ENCODE assay signal across 22 cellular contexts in the genomic region with DNA sequence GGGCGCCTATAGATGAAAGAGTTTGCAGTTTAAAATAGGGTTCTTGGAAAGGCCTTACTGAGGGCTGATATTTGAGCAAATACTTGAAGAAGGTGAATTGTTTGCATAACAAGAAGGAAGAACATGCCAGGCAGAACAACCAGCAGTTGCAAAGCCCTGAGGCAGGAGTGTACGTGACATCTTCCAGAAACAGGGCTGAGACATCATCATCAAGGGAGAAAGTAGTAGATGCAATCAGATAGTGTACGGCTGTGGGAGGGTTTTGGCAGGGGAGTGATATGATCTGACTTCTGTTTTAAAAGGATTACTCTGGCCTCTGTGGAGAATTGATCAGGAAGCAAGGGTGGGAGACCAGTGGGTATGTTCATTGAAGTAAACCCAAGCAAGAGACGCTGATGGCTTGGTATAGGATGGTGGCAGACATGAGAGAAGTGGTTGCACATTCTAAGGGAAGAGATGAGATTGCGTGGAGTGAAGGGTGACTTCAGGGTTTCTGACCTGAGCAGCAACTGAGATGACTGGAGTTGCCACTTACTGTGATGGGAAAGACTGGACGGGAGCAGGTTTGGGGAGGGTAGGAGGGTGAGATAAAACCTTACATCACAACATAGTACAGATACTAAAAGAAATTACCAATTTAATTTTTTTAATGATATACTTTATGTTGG. TPM values are rescaled to one million over a fixed set of nuclear protein-coding genes. Genes with fewer than 3 reads are reported as not detected.
A peak's percentile ranks its signal among the peaks of the same experiment; 100 is the strongest.
DNase-seq lines count a peak whose midpoint lies in the region; ATAC-seq, FAIRE-seq and TF ChIP-seq lines count a peak whose summit lies in the region.
"Had no signal": no experiment of that assay in that cellular context is flagged by ENCODE, and none has a peak within 500 bp of the region (broad histone marks: within the 10 kb centered on the region; RNA-seq: fewer than 3 reads in every experiment).

No MANE protein-coding gene starts in this region.

- H3K27me3 ChIP-seq in K562 (ENCODE audit: control insufficient read depth in 2 of 2, insufficient read depth in 2 of 2, low read length in 2 of 2) (no peaks in the 10 kb centered on the region), liver (ENCODE audit: control insufficient read depth in 4 of 4, insufficient read depth in 4 of 4, low read length in 3 of 4) (no peaks in the 10 kb centered on the region), dorsolateral prefrontal cortex (no peaks in the 10 kb centered on the region)
- H3K27me3 ChIP-seq: pancreas, suprapubic skin had no signal

- H3K27ac ChIP-seq in A549 (peak overlapping the region; percentile 67 to 76), HEK293 (ENCODE audit: extremely low read depth, low read depth, low read length) (no peak overlapping the region), K562 (ENCODE audit: extremely low read depth, low read depth, low read length) (no peak overlapping the region), liver (ENCODE audit: low read depth in 1 of 2, low read length in 2 of 2) (peak overlapping the region; percentile 43 to 45), dorsolateral prefrontal cortex (peak overlapping the region in 1 of 59 donors; percentile 13)
- H3K27ac ChIP-seq: pancreas, skin epidermis, suprapubic skin had no signal

- 22% methylated on average over 6 of the region's 6 CpGs for WGBS in A549 (ENCODE audit: missing lambda C conversion rate)
- WGBS in K562 (ENCODE audit: insufficient coverage, low coverage, missing lambda C conversion rate): 60% methylated on average over 6 of the region's 6 CpGs
- WGBS in liver: 84% methylated on average over 6 of the region's 6 CpGs

- DNase-seq in A549 (ENCODE audit: low read depth in 1 of 2, low spot score in 1 of 2) (peak in 1 of 2 experiments; percentile 80), K562 (ENCODE audit: extremely low read depth in 1 of 4, low spot score in 3 of 4) (no peak), dorsolateral prefrontal cortex (no peak), nucleus accumbens (lab: John Stamatoyannopoulos, UW) (no peak), iPS-NIHi11 (ENCODE audit: low spot score) (no peak)
- DNase-seq: activated CD4-positive, alpha-beta T cell treated with anti-CD3 and anti-CD28 coated beads, Interleukin-2, amount 50 U/mL, for 48 hours; activated T-cell treated with anti-CD3 and anti-CD28 coated beads, Interleukin-2, amount 50 U/mL, for 24 hours; effector CD8-positive, alpha-beta T cell; GF-D8; left colon; NCI-H187 treated with DMSO at 0.1 percent for 48 hours; NCI-H510A; pancreas; SIG-M5; stimulated activated CD4-positive, alpha-beta T cell treated with anti-CD3 and anti-CD28 coated beads, Interleukin-4, amount 100 ng/mL, for 4 hours; stimulated activated CD8-positive, alpha-beta memory T cell treated with anti-CD3 and anti-CD28 coated beads, Interleukin-4, amount 100 ng/mL, for 48 hours had no signal

- no peak overlapping the region for H3K4me3 ChIP-seq in A549
- H3K4me3 ChIP-seq in HEK293 (ENCODE audit: low read depth, low read length): no peak overlapping the region
- H3K4me3 ChIP-seq in K562: no peak overlapping the region
- H3K4me3 ChIP-seq in liver (ENCODE audit: low read depth in 1 of 3, low read length in 3 of 3): no peak overlapping the region
- no peak overlapping the region for H3K4me3 ChIP-seq in dorsolateral prefrontal cortex
- H3K4me3 ChIP-seq: pancreas, skin epidermis, suprapubic skin had no signal

- POLR2A ChIA-PET in A549 (lab: Yijun Ruan, JAX) (interaction anchor here (0.6 kb wide), 1 partner anchor 179 kb away, joined by 4 read pairs; no protein-coding TSS in a partner anchor), HEK293 (lab: Yijun Ruan, JAX) (interaction anchor here (0.7 kb wide), 1 partner anchor 28 kb away, joined by 3 read pairs; a partner anchor contains a TSS), K562 (lab: Yijun Ruan, JAX) (interaction anchor here (0.7 kb wide), 1 partner anchor 30 kb away, joined by 3 read pairs; no protein-coding TSS in a partner anchor)

- BruUV-seq in K562 (replicated peaks; lab: Mats Ljungman, UMichigan): no TSS peak

- H3K4me1 ChIP-seq in A549 (peaks cover 34% of the 10 kb centered on the region), HEK293 (ENCODE audit: control insufficient read depth, insufficient read depth, low read length) (peaks cover 7% of the 10 kb centered on the region), K562 (replicated peaks in 1 of 2; ENCODE audit: control insufficient read depth in 2 of 2, insufficient read depth in 2 of 2, low read length in 2 of 2) (0 out of 5 replicates have a peak, but pooled peaks cover 0 to 7% of the 10 kb centered on the region in 2 experiments), liver (ENCODE audit: control insufficient read depth in 4 of 4, insufficient read depth in 4 of 4, low read length in 3 of 4) (peaks cover 8 to 34% (median 21%) of the 10 kb centered on the region in 4 donors)
- H3K4me1 ChIP-seq: pancreas had no signal

- no peak overlapping the region for H3K9ac ChIP-seq in K562 (ENCODE audit: insufficient read depth in 1 of 2, low read depth in 2 of 2, low read length in 2 of 2)
- no peak overlapping the region for H3K9ac ChIP-seq in liver (ENCODE audit: low read depth in 1 of 2, low read length in 2 of 2)

- ATAC-seq in A549: peak; percentile 85; a peak in 5 of 6 replicates
- no peak; the same call in 2 of the 3 replicates for ATAC-seq in K562
- ATAC-seq in HG03045 (IDR thresholded peaks at IDR 0.05; ENCODE audit: unreplicated experiment): no peak
- ATAC-seq: left colon had no signal

- TF ChIP-seq CTCF in A549 (IDR thresholded peaks at IDR 0.05) (no peak), HEK293 (tag by site-specific recombination; IDR thresholded peaks at IDR 0.05) (no peak), K562 (IDR thresholded peaks at IDR 0.05 in 2 of 3, conservative IDR thresholded peaks at IDR 0.05 in 1 of 3; ENCODE audit: insufficient read depth in 2 of 3, low read depth in 1 of 3, low read length in 3 of 3) (no peak), liver (IDR thresholded peaks at IDR 0.05; ENCODE audit: low read depth, low read length, missing input control) (no peak), dorsolateral prefrontal cortex (IDR thresholded peaks at IDR 0.05 in 54 of 56, conservative IDR thresholded peaks at IDR 0.05 in 2 of 56; ENCODE audit: low read depth in 1 of 56, partially characterized antibody in 56 of 56) (no peak)

- H3K9me3 ChIP-seq in A549 (no peaks in the 10 kb centered on the region), HEK293 (ENCODE audit: control insufficient read depth, insufficient read depth, low read depth, low read length) (no peaks in the 10 kb centered on the region), K562 (replicated peaks; ENCODE audit: control insufficient read depth, insufficient read depth, low read depth, low read length) (no peaks in the 10 kb centered on the region), liver (ENCODE audit: control insufficient read depth in 4 of 4, low read length in 3 of 4) (no peaks in the 10 kb centered on the region)
- H3K9me3 ChIP-seq: pancreas, suprapubic skin had no signal

- no peak overlapping the region for H2AFZ ChIP-seq in K562 (ENCODE audit: low read depth, low read length)

- no peaks in the 10 kb centered on the region for H3K9me1 ChIP-seq in K562 (ENCODE audit: control insufficient read depth, insufficient read depth, low read length)

- H4K20me1 ChIP-seq in K562 (replicated peaks; ENCODE audit: control insufficient read depth, insufficient read depth, low read length): 0 out of 2 replicates have a peak, but pooled peaks cover 2% of the 10 kb centered on the region

- FAIRE-seq in A549 (lab: Jason Lieb, UNC): no peak
- no peak for FAIRE-seq in K562 (lab: Jason Lieb, UNC)
- FAIRE-seq: GM12892, pancreas had no signal

- in situ Hi-C loops in K562 (cut with MboI): no loop called here

- CTCF ChIA-PET in A549 (lab: Yijun Ruan, JAX) (interaction anchor here (1.5 kb wide), 1 partner anchor 197 kb away, joined by 4 read pairs; no protein-coding TSS in a partner anchor), HEK293 (lab: Yijun Ruan, JAX) (no interaction called here), K562 (lab: Yijun Ruan, JAX; ENCODE audit: low intra/inter-chr PET ratio) (no interaction called here)

- intact Hi-C loops in K562 (cut with micrococcal nuclease): no loop called here
- intact Hi-C loops in dorsolateral prefrontal cortex (cut with DNase I): no loop called here

- H3K79me2 ChIP-seq in K562 (ENCODE audit: control insufficient read depth, insufficient read depth, low read length): no peaks in the 10 kb centered on the region

- no peak for TF ChIP-seq RAD21 in A549 (conservative IDR thresholded peaks at IDR 0.05 in 1 of 2, IDR thresholded peaks at IDR 0.05 in 1 of 2)
- no peak for TF ChIP-seq RAD21 in K562 (CRISPR knock-in tag; conservative IDR thresholded peaks at IDR 0.05 in 1 of 2, IDR thresholded peaks at IDR 0.05 in 1 of 2)
- TF ChIP-seq RAD21 in liver (IDR thresholded peaks at IDR 0.05): no peak

- 0 out of 5 replicates have a peak, but pooled peaks have one; percentile 23 to 29 for TF ChIP-seq EP300 in A549 (IDR thresholded peaks at IDR 0.05)
- no peak for TF ChIP-seq EP300 in K562 (IDR thresholded peaks at IDR 0.05; ENCODE audit: low read length)

- H3K4me2 ChIP-seq in A549: peak overlapping the region; percentile 77
- no peak overlapping the region for H3K4me2 ChIP-seq in K562 (ENCODE audit: insufficient read depth, low read length)

- H3K36me3 ChIP-seq in HEK293 (ENCODE audit: control insufficient read depth in 2 of 2, insufficient read depth in 1 of 2, low read length in 2 of 2): peaks cover 35 to 55% of the 10 kb centered on the region in 2 experiments
- peaks cover 50% of the 10 kb centered on the region for H3K36me3 ChIP-seq in K562 (ENCODE audit: control insufficient read depth, insufficient read depth, low read length)
- peaks cover 4 to 27% (median 17%) of the 10 kb centered on the region in 4 donors for H3K36me3 ChIP-seq in liver (ENCODE audit: control insufficient read depth in 4 of 4, insufficient read depth in 3 of 4, low read depth in 1 of 4, low read length in 3 of 4)

- TF ChIP-seq POLR2A in A549 (IDR thresholded peaks at IDR 0.05; ENCODE audit: low read length): no peak
- TF ChIP-seq POLR2A in K562 (conservative IDR thresholded peaks at IDR 0.05): peak; percentile 47

RNA-seq across cellular contexts. Expression of a gene that starts 28.8 kb away (rescaled TPM):
- polyA plus RNA-seq in A549 (2011; rRNA removed): 20.4 and 24.6 TPM in 2 replicates
- polyA plus RNA-seq in A549 (2012; cell fraction: cytosol; rRNA removed): 11.6 and 11.8 TPM in 2 replicates
- 10.7 and 11.2 TPM in 2 replicates for polyA plus RNA-seq in A549 (2012; cell fraction: nucleus; rRNA removed)
- polyA plus RNA-seq in A549 (2017; fragmentation: RNase III; extraction: RNeasy Plus Mini Kit Qiagen cat#74134 plus additional on column Dnase treatment): 16.1 to 19.7 TPM (median 16.1 TPM) in 3 replicates
- 17.0 and 17.1 TPM in 2 replicates for polyA minus RNA-seq in A549 (2011; rRNA and poly(A)+ RNA removed)
- 41.8 and 105 TPM in 2 replicates for total RNA-seq in K562 (2011; cell fraction: chromatin; rRNA removed; ENCODE audit: low replicate concordance)
- total RNA-seq in K562 (2011; cell fraction: nucleolus; rRNA removed): 33.6 and 35.4 TPM in 2 replicates
- total RNA-seq in K562 (2011; cell fraction: nucleoplasm; rRNA removed): 32.4 and 48.0 TPM in 2 replicates
- total RNA-seq in K562 (2014; rRNA removed): 52.8 and 129 TPM in 2 replicates
- 52.2 and 55.1 TPM in 2 replicates for total RNA-seq in K562 (2014; rRNA removed; fragmentation: Illumina TruSeq; extraction: Trizol)
- total RNA-seq in K562 (2015; rRNA removed; fragmentation: Illumina TruSeq; extraction: Trizol): 56.1 and 65.9 TPM in 2 replicates
- 48.6 TPM in 2 replicates for total RNA-seq in K562 (2021)
- polyA plus RNA-seq in K562 (2011; rRNA removed): 24.9 and 25.8 TPM in 2 replicates
- 30.6 and 33.9 TPM in 2 replicates for polyA plus RNA-seq in K562 (2011; cell fraction: cytosol; rRNA removed)
- polyA plus RNA-seq in K562 (2011; cell fraction: nucleus; rRNA removed): 80.1 and 82.5 TPM in 2 replicates
- polyA plus RNA-seq in K562 (2012): 36.3 and 43.3 TPM in 2 replicates
- 66.3 and 73.1 TPM in 2 replicates for polyA plus RNA-seq in K562 (2014; fragmentation: Illumina TruSeq; extraction: Trizol)
- polyA plus RNA-seq in K562 (2014; fragmentation: Nextera tagmentation; extraction: Ambion mirVana): 100 to 1,000 TPM in 1 of 2 experiments, 10 to 100 TPM in 1; 51.7 to 101 TPM
- polyA plus RNA-seq in K562 (2014; rRNA removed): 43.6 and 46.2 TPM in 2 replicates
- polyA minus RNA-seq in K562 (2011; rRNA and poly(A)+ RNA removed): 32.5 and 38.9 TPM in 2 replicates
- 12.7 and 25.0 TPM in 2 replicates for polyA minus RNA-seq in K562 (2011; cell fraction: cytosol; rRNA and poly(A)+ RNA removed)
- polyA minus RNA-seq in K562 (2011; cell fraction: nucleus; rRNA and poly(A)+ RNA removed): 36.8 and 46.4 TPM in 2 replicates
- 1 to 10 TPM; 7.3 to 10.0 TPM for total RNA-seq in liver
- 1 to 10 TPM; 4.8 to 5.9 TPM for polyA plus RNA-seq in liver
- total RNA-seq in dorsolateral prefrontal cortex: 10 to 100 TPM in 87 of 120 experiments, 1 to 10 TPM in 33; 5.9 to 18.7 (median 11.8) TPM

RNA-seq across cellular contexts. Expression of a gene that starts 28.8 kb away (rescaled TPM):
- polyA plus RNA-seq in A549 (2011; rRNA removed) (0.12 TPM in 1 of 2 replicates, not detected in the other), A549 (2017; fragmentation: RNase III; extraction: RNeasy Plus Mini Kit Qiagen cat#74134 plus additional on column Dnase treatment) (0.09 to 0.16 TPM in 2 of 3 replicates, not detected in the other), K562 (2011; rRNA removed) (0.13 TPM in 1 of 2 replicates, not detected in the other), K562 (2014; fragmentation: Illumina TruSeq; extraction: Trizol) (not detected in 2 replicates), K562 (2014; fragmentation: Nextera tagmentation; extraction: Ambion mirVana) (not detected), K562 (2014; rRNA removed) (0.04 TPM in 1 of 2 replicates, not detected in the other), liver (not detected)
- polyA plus RNA-seq in A549 (2012; cell fraction: cytosol; rRNA removed): 0.04 TPM in 1 of 2 replicates, not detected in the other
- 0.02 TPM in 1 of 2 replicates, not detected in the other for polyA plus RNA-seq in A549 (2012; cell fraction: nucleus; rRNA removed)
- 0.10 and 0.25 TPM in 2 replicates for polyA minus RNA-seq in A549 (2011; rRNA and poly(A)+ RNA removed)
- 0.48 and 1.2 TPM in 2 replicates for total RNA-seq in K562 (2011; cell fraction: chromatin; rRNA removed; ENCODE audit: low replicate concordance)
- 1.2 and 1.8 TPM in 2 replicates for total RNA-seq in K562 (2011; cell fraction: nucleolus; rRNA removed)
- total RNA-seq in K562 (2011; cell fraction: nucleoplasm; rRNA removed): 1.5 and 3.0 TPM in 2 replicates
- total RNA-seq in K562 (2014; rRNA removed) (0.18 and 0.20 TPM in 2 replicates), K562 (2014; rRNA removed; fragmentation: Illumina TruSeq; extraction: Trizol) (0.16 and 0.18 TPM in 2 replicates), K562 (2015; rRNA removed; fragmentation: Illumina TruSeq; extraction: Trizol) (0.11 and 0.14 TPM in 2 replicates), K562 (2021) (0.11 and 0.33 TPM in 2 replicates), liver (under 1 TPM in 1 of 2 donors, not detected in 1; 0.08 TPM), dorsolateral prefrontal cortex (under 1 TPM in 21 of 120 experiments, not detected in 99; 0.14 to 0.63 (median 0.23) TPM)
- 0.07 TPM in 1 of 2 replicates, not detected in the other for polyA plus RNA-seq in K562 (2011; cell fraction: cytosol; rRNA removed)
- polyA plus RNA-seq in K562 (2011; cell fraction: nucleus; rRNA removed): 0.32 and 0.37 TPM in 2 replicates
- 0.04 and 0.21 TPM in 2 replicates for polyA plus RNA-seq in K562 (2012)
- 0.09 and 0.21 TPM in 2 replicates for polyA minus RNA-seq in K562 (2011; rRNA and poly(A)+ RNA removed)
- 0.36 TPM in 1 of 2 replicates, not detected in the other for polyA minus RNA-seq in K562 (2011; cell fraction: cytosol; rRNA and poly(A)+ RNA removed)
- polyA minus RNA-seq in K562 (2011; cell fraction: nucleus; rRNA and poly(A)+ RNA removed): 1.6 and 2.0 TPM in 2 replicates
- total RNA-seq: suprapubic skin had no signal
- polyA plus RNA-seq: pancreas had no signal

Comparison
In these comparisons a context has a peak if more than half of its experiments do, and no peak if none do; other contexts are left out.
1. ATAC-seq: peak in A549 (2 of 2); none in K562 (single experiment) and HG03045 (single experiment).
2. H3K27ac ChIP-seq: peak in A549 (2 of 2) and liver (2 of 2); none in HEK293 (single experiment) and K562 (single experiment).